ENCODE assay signal across 8 cellular contexts in genomic region chr14:88005978-88006851, GRCh38. TPM values are rescaled to one million over a fixed set of nuclear protein-coding genes. Genes with fewer than 3 reads are reported as not detected.
DNase-seq lines count a peak whose midpoint lies in the region; ATAC-seq, FAIRE-seq and TF ChIP-seq lines count a peak whose summit lies in the region.

No MANE protein-coding gene starts in this region.

- no peaks in the 10 kb centered on the region for H3K9me1 ChIP-seq in K562 (ENCODE audit: control insufficient read depth, insufficient read depth, low read length)

- H3K4me1 Mint-ChIP-seq in T-helper 17 cell, result peaks cover 53% of the 10 kb centered on the region

- no peak overlapping the region for H3K4me2 ChIP-seq in K562 (ENCODE audit: insufficient read depth, low read length)

- H3K27me3 ChIP-seq in K562 (ENCODE audit: control insufficient read depth in 2 of 2, insufficient read depth in 2 of 2, low read length in 2 of 2) (no peaks in the 10 kb centered on the region), A673 (replicated peaks; ENCODE audit: insufficient read depth, low read depth, low read length, poor library complexity) (no peaks in the 10 kb centered on the region)

- H3K9ac ChIP-seq in K562 (ENCODE audit: insufficient read depth in 1 of 2, low read depth in 2 of 2, low read length in 2 of 2), result no peak overlapping the region

- H3K4me1 ChIP-seq in K562 (replicated peaks in 1 of 2; ENCODE audit: control insufficient read depth in 2 of 2, insufficient read depth in 2 of 2, low read length in 2 of 2) (no peaks in the 10 kb centered on the region), A673 (ENCODE audit: insufficient read depth, low read length, poor library complexity, severe bottlenecking) (no peaks in the 10 kb centered on the region)

- no peak for TF ChIP-seq CTCF in K562 (IDR thresholded peaks at IDR 0.05 in 2 of 3, conservative IDR thresholded peaks at IDR 0.05 in 1 of 3; ENCODE audit: insufficient read depth in 2 of 3, low read depth in 1 of 3, low read length in 3 of 3)
- no peak for TF ChIP-seq CTCF in A673 (conservative IDR thresholded peaks at IDR 0.05; ENCODE audit: low read depth, low read length)

- no TSS peak for BruUV-seq in K562 (replicated peaks; lab: Mats Ljungman, UMichigan)
- BruUV-seq in A673 (replicated peaks; lab: Mats Ljungman, UMichigan), result no TSS peak

- H3K4me3 ChIP-seq in K562 (no peak overlapping the region), A673 (ENCODE audit: low read depth, low read length, poor library complexity, severe bottlenecking) (no peak overlapping the region)

- H3K27ac Mint-ChIP-seq in T-helper 17 cell, result peak overlapping the region; percentile 98

- H3K9me3 ChIP-seq in T-helper 17 cell (ENCODE audit: control insufficient read depth, low read length, poor library complexity, severe bottlenecking), result no peaks in the 10 kb centered on the region
- no peaks in the 10 kb centered on the region for H3K9me3 ChIP-seq in K562 (replicated peaks; ENCODE audit: control insufficient read depth, insufficient read depth, low read depth, low read length)
- H3K9me3 ChIP-seq in A673 (ENCODE audit: low read depth, low read length, poor library complexity, severe bottlenecking), result no peaks in the 10 kb centered on the region

- H3K36me3 ChIP-seq in K562 (ENCODE audit: control insufficient read depth, insufficient read depth, low read length) (no peaks in the 10 kb centered on the region), A673 (ENCODE audit: insufficient read depth, low read length, poor library complexity, severe bottlenecking) (no peaks in the 10 kb centered on the region)

- POLR2A ChIA-PET in K562 (lab: Yijun Ruan, JAX), result interaction anchor here (1.0 kb wide), 1 partner anchor 70 kb away, joined by 3 read pairs; no protein-coding TSS in a partner anchor
- POLR2A ChIA-PET in A673 (lab: Charles Lee; ENCODE audit: low non-redundant PET), result no interaction called here

- TF ChIP-seq EP300 in K562 (IDR thresholded peaks at IDR 0.05; ENCODE audit: low read length), result no peak

- TF ChIP-seq RAD21 in K562 (CRISPR knock-in tag; conservative IDR thresholded peaks at IDR 0.05 in 1 of 2, IDR thresholded peaks at IDR 0.05 in 1 of 2), result no peak

- FAIRE-seq in K562 (lab: Jason Lieb, UNC), result no peak

- 44% methylated on average over 12 of the region's 13 CpGs for WGBS in K562 (ENCODE audit: insufficient coverage, low coverage, missing lambda C conversion rate)

- DNase-seq in T-helper 17 cell (peak; percentile 20 to 55 (median 41)), K562 (ENCODE audit: extremely low read depth in 1 of 4, low spot score in 3 of 4) (no peak), NCI-H1436 (lab: John Stamatoyannopoulos, UW) (no peak), A673 (ENCODE audit: low spot score) (no peak), epidermal melanocyte (ENCODE audit: insufficient read length, low spot score) (no peak)
- DNase-seq in stimulated activated CD4-positive, alpha-beta T cell treated with anti-CD3 and anti-CD28 coated beads, Interleukin-4, amount 100 ng/mL, for 48 hours (ENCODE audit: low read depth in 2 of 2), result peak; percentile 30 to 56

- intact Hi-C loops in K562 (cut with micrococcal nuclease) (no loop called here), A673 (cut with micrococcal nuclease; ENCODE audit: unreplicated experiment) (no loop called here)

- peaks cover 9% of the 10 kb centered on the region for H3K36me3 Mint-ChIP-seq in T-helper 17 cell (ENCODE audit: low read depth)

- in situ Hi-C loops in K562 (cut with MboI), result no loop called here

- H4K20me1 ChIP-seq in K562 (replicated peaks; ENCODE audit: control insufficient read depth, insufficient read depth, low read length), result no peaks in the 10 kb centered on the region

- peak overlapping the region; percentile 66 for H2AFZ ChIP-seq in K562 (ENCODE audit: low read depth, low read length)

- H3K27me3 Mint-ChIP-seq in T-helper 17 cell, result no peaks in the 10 kb centered on the region

- H3K27ac ChIP-seq in K562 (ENCODE audit: extremely low read depth, low read depth, low read length) (no peak overlapping the region), A673 (ENCODE audit: low read depth, low read length, poor library complexity, severe bottlenecking) (no peak overlapping the region)

- H3K4me3 Mint-ChIP-seq in T-helper 17 cell, result peak overlapping the region; percentile 92

- TF ChIP-seq POLR2A in K562 (conservative IDR thresholded peaks at IDR 0.05), result no peak

- CTCF ChIA-PET in K562 (lab: Yijun Ruan, JAX; ENCODE audit: low intra/inter-chr PET ratio), result no interaction called here
- CTCF ChIA-PET in A673 (lab: Charles Lee), result no interaction called here

- no peaks in the 10 kb centered on the region for H3K79me2 ChIP-seq in K562 (ENCODE audit: control insufficient read depth, insufficient read depth, low read length)

- ATAC-seq in GM18907 (IDR thresholded peaks at IDR 0.05; ENCODE audit: unreplicated experiment) (peak; percentile 93), HG03060 (IDR thresholded peaks at IDR 0.05; ENCODE audit: low read depth, unreplicated experiment) (peak; percentile 88), T-helper 17 cell (peak; percentile 94), K562 (no peak)

TF ChIP-seq in K562, 482 proteins besides CTCF, POLR2A, EP300 and RAD21 (continues in another document):
- no peak for TF ChIP-seq MEIS2 (IDR thresholded peaks at IDR 0.05; ENCODE audit: partially characterized antibody)
- TF ChIP-seq, protein P1, sequence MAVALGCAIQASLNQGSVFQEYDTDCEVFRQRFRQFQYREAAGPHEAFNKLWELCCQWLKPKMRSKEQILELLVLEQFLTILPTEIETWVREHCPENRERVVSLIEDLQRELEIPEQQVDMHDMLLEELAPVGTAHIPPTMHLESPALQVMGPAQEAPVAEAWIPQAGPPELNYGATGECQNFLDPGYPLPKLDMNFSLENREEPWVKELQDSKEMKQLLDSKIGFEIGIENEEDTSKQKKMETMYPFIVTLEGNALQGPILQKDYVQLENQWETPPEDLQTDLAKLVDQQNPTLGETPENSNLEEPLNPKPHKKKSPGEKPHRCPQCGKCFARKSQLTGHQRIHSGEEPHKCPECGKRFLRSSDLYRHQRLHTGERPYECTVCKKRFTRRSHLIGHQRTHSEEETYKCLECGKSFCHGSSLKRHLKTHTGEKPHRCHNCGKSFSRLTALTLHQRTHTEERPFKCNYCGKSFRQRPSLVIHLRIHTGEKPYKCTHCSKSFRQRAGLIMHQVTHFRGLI (CRISPR knock-in tag; IDR thresholded peaks at IDR 0.05), result no peak
- no peak for TF ChIP-seq MTA2 (IDR thresholded peaks at IDR 0.05; ENCODE audit: low read depth)
- no peak for TF ChIP-seq NUFIP1 (IDR thresholded peaks at IDR 0.05; ENCODE audit: partially characterized antibody)
- TF ChIP-seq ZNF280B (CRISPR knock-in tag; IDR thresholded peaks at IDR 0.05), result no peak

RNA-seq across cellular contexts. Expression of gene GPR65, which starts 1.3 kb away (rescaled TPM):
- total RNA-seq in T-helper 17 cell (10 to 100 TPM; 14.9 to 16.6 TPM), K562 (2014; rRNA removed) (0.04 TPM in 1 of 2 replicates, not detected in the other), K562 (2014; rRNA removed; fragmentation: Illumina TruSeq; extraction: Trizol) (0.03 TPM in 1 of 2 replicates, not detected in the other), K562 (2015; rRNA removed; fragmentation: Illumina TruSeq; extraction: Trizol) (0.11 and 0.26 TPM in 2 replicates), K562 (2021) (0.04 TPM in 2 replicates), A673 (2021) (not detected in 2 replicates)
- not detected in 2 replicates for total RNA-seq in K562 (2011; cell fraction: chromatin; rRNA removed; ENCODE audit: low replicate concordance)
- total RNA-seq in K562 (2011; cell fraction: nucleolus; rRNA removed), result not detected in 2 replicates
- not detected in 2 replicates for total RNA-seq in K562 (2011; cell fraction: nucleoplasm; rRNA removed)
- polyA plus RNA-seq in K562 (2011; rRNA removed) (not detected in 2 replicates), K562 (2014; fragmentation: Illumina TruSeq; extraction: Trizol) (not detected in 2 replicates), K562 (2014; fragmentation: Nextera tagmentation; extraction: Ambion mirVana) (under 1 TPM in 1 of 2 experiments, not detected in 1; 0.03 TPM), K562 (2014; rRNA removed) (not detected in 2 replicates)
- polyA plus RNA-seq in K562 (2011; cell fraction: cytosol; rRNA removed), result not detected in 2 replicates
- not detected in 2 replicates for polyA plus RNA-seq in K562 (2011; cell fraction: nucleus; rRNA removed)
- 0.05 and 0.14 TPM in 2 replicates for polyA plus RNA-seq in K562 (2012)
- not detected in 2 replicates for polyA minus RNA-seq in K562 (2011; rRNA and poly(A)+ RNA removed)
- not detected in 2 replicates for polyA minus RNA-seq in K562 (2011; cell fraction: cytosol; rRNA and poly(A)+ RNA removed)
- polyA minus RNA-seq in K562 (2011; cell fraction: nucleus; rRNA and poly(A)+ RNA removed), result not detected in 2 replicates

RNA-seq across cellular contexts. Expression of gene GALC, which starts 13.2 kb away (rescaled TPM):
- total RNA-seq in T-helper 17 cell (10 to 100 TPM; 33.1 to 36.5 TPM), K562 (2014; rRNA removed) (6.9 and 12.4 TPM in 2 replicates), K562 (2014; rRNA removed; fragmentation: Illumina TruSeq; extraction: Trizol) (9.2 and 9.4 TPM in 2 replicates), K562 (2015; rRNA removed; fragmentation: Illumina TruSeq; extraction: Trizol) (14.6 and 15.0 TPM in 2 replicates), K562 (2021) (6.8 and 7.3 TPM in 2 replicates), A673 (2021) (9.5 and 11.5 TPM in 2 replicates)
- total RNA-seq in K562 (2011; cell fraction: chromatin; rRNA removed; ENCODE audit: low replicate concordance), result 11.5 and 32.3 TPM in 2 replicates
- total RNA-seq in K562 (2011; cell fraction: nucleolus; rRNA removed), result 9.7 and 12.8 TPM in 2 replicates
- 19.5 and 23.9 TPM in 2 replicates for total RNA-seq in K562 (2011; cell fraction: nucleoplasm; rRNA removed)
- polyA plus RNA-seq in K562 (2011; rRNA removed) (14.0 and 15.1 TPM in 2 replicates), K562 (2014; fragmentation: Illumina TruSeq; extraction: Trizol) (7.8 and 7.9 TPM in 2 replicates), K562 (2014; fragmentation: Nextera tagmentation; extraction: Ambion mirVana) (1 to 10 TPM; 1.6 to 2.9 TPM), K562 (2014; rRNA removed) (6.5 and 7.6 TPM in 2 replicates)
- polyA plus RNA-seq in K562 (2011; cell fraction: cytosol; rRNA removed), result 4.3 and 9.1 TPM in 2 replicates
- 10.0 and 14.7 TPM in 2 replicates for polyA plus RNA-seq in K562 (2011; cell fraction: nucleus; rRNA removed)
- 10.4 and 20.1 TPM in 2 replicates for polyA plus RNA-seq in K562 (2012)
- polyA minus RNA-seq in K562 (2011; rRNA and poly(A)+ RNA removed), result 17.3 and 21.2 TPM in 2 replicates
- polyA minus RNA-seq in K562 (2011; cell fraction: cytosol; rRNA and poly(A)+ RNA removed), result 8.4 and 10.6 TPM in 2 replicates
- 12.8 and 14.8 TPM in 2 replicates for polyA minus RNA-seq in K562 (2011; cell fraction: nucleus; rRNA and poly(A)+ RNA removed)

Comparison
In these comparisons a context has a peak if more than half of its experiments do, and no peak if none do; other contexts are left out.
1. DNase-seq: peak in T-helper 17 cell (3 of 3) and stimulated activated CD4-positive, alpha-beta T cell treated with anti-CD3 and anti-CD28 coated beads, Interleukin-4, amount 100 ng/mL, for 48 hours (2 of 2); none in K562 (0 of 4), NCI-H1436 (single experiment), A673 (single experiment) and epidermal melanocyte (single experiment).
2. RNA of gene GPR65, which starts 1.3 kb away (total RNA-seq): 14.9 to 16.6 TPM in T-helper 17 cell; 0.03 to 0.26 TPM in K562 and not detected in A673; every median in the first group is over 10 times any median in the second.